In genomic region chr12:52278931-52279682, GRCh38 we compare ENCODE assay signal across 8 cellular contexts. TPM values are rescaled to one million over a fixed set of nuclear protein-coding genes. Genes with fewer than 3 reads are reported as not detected.
DNase-seq lines count a peak whose midpoint lies in the region; ATAC-seq, FAIRE-seq and TF ChIP-seq lines count a peak whose summit lies in the region.

No MANE protein-coding gene starts in this region.

- no peak overlapping the region for H3K14ac ChIP-seq in H9 (ENCODE audit: insufficient read depth, low read length)

- no peak overlapping the region for H2BK120ac ChIP-seq in H9 (ENCODE audit: low read depth, low read length, poor library complexity, severe bottlenecking)

- no peak overlapping the region for H3K4me3 ChIP-seq in cardiac fibroblast (replicated peaks in 1 of 2; ENCODE audit: low read depth in 2 of 2, low read length in 2 of 2)
- H3K4me3 ChIP-seq in kidney (ENCODE audit: low read length in 2 of 2): peak overlapping the region in 1 of 2 donors; percentile 19

- H3K36me3 Mint-ChIP-seq in H9 (ENCODE audit: insufficient read depth in 1 of 3, low read depth in 3 of 3): no peaks in the 10 kb centered on the region
- no peaks in the 10 kb centered on the region for H3K36me3 Mint-ChIP-seq in WTC11

- DNase-seq in DMS114 treated with DMSO at 0.1 percent for 48 hours (lab: John Stamatoyannopoulos, UW; ENCODE audit: unreplicated experiment) (peak; percentile 69), H9 (peak; percentile 88), NCI-H2081 treated with DMSO at 0.1 percent for 48 hours (lab: John Stamatoyannopoulos, UW) (peak; percentile 13), WTC11 (ENCODE audit: low spot score) (peak; percentile 87), cardiac fibroblast (ENCODE audit: low read depth in 2 of 2) (peak; percentile 82 to 86), kidney (peak; percentile 90)
- peak; percentile 21 to 65 for DNase-seq in stimulated activated CD4-positive, alpha-beta T cell treated with anti-CD3 and anti-CD28 coated beads, Interleukin-15, amount 100 ng/mL, for 48 hours (ENCODE audit: low read depth in 2 of 2)

- H3K9me3 ChIP-seq in H9 (ENCODE audit: control insufficient read depth, low read depth, low read length) (no peaks in the 10 kb centered on the region), kidney (ENCODE audit: control insufficient read depth in 1 of 2, low read length in 2 of 2) (no peaks in the 10 kb centered on the region)

- H3K9me3 Mint-ChIP-seq in H9 (no peaks in the 10 kb centered on the region), WTC11 (no peaks in the 10 kb centered on the region)

- FAIRE-seq in kidney (lab: Jason Lieb, UNC): no peak

- no peaks in the 10 kb centered on the region for H3K79me1 ChIP-seq in H9 (ENCODE audit: insufficient read depth, low read depth, low read length, poor library complexity, severe bottlenecking)

- H4K8ac ChIP-seq in H9 (replicated peaks; ENCODE audit: insufficient read length, low read depth, low read length): no peak overlapping the region

- no peak overlapping the region for H2BK5ac ChIP-seq in H9 (ENCODE audit: insufficient read length, low read length)

- H4K5ac ChIP-seq in H9 (ENCODE audit: insufficient read length, low read depth, low read length): no peak overlapping the region

- no peak overlapping the region for H2BK15ac ChIP-seq in H9 (ENCODE audit: low read depth, low read length)

- intact Hi-C loops in kidney (cut with DNase I): no loop called here

- H3K23ac ChIP-seq in H9 (ENCODE audit: insufficient read length, low read depth, low read length): no peak overlapping the region

- peak overlapping the region; percentile 56 for H3K4me2 ChIP-seq in H9 (ENCODE audit: insufficient read depth, insufficient read length, low read length)

- no peak overlapping the region for H2AK5ac ChIP-seq in H9 (ENCODE audit: insufficient read length, low read length)

- no peak overlapping the region for H2BK12ac ChIP-seq in H9 (ENCODE audit: insufficient read length, low read depth, low read length)

- H3K79me2 ChIP-seq in H9 (ENCODE audit: insufficient read depth, low read length): no peaks in the 10 kb centered on the region

- peak overlapping the region; percentile 55 to 80 for H3K4me3 Mint-ChIP-seq in H9
- peak overlapping the region; percentile 74 for H3K4me3 Mint-ChIP-seq in WTC11

- ATAC-seq in WTC11: peak; percentile 99
- no peak for ATAC-seq in GM21737 (IDR thresholded peaks at IDR 0.05; ENCODE audit: unreplicated experiment)

- POLR2A ChIA-PET in WTC11 (lab: Charles Lee): interaction anchor here (0.6 to 0.7 kb wide), 2 partner anchors 34 to 79 kb away, joined by 5 read pairs; no protein-coding TSS in a partner anchor

- no peak overlapping the region for H3K56ac ChIP-seq in H9 (ENCODE audit: insufficient read length, low read depth, low read length)

- peaks cover 8 to 10% of the 10 kb centered on the region in 2 experiments for H3K4me1 Mint-ChIP-seq in H9
- peaks cover 5% of the 10 kb centered on the region for H3K4me1 Mint-ChIP-seq in WTC11

- H3K4me1 ChIP-seq in H9 (ENCODE audit: insufficient read depth, low read length): no peaks in the 10 kb centered on the region
- H3K4me1 ChIP-seq in kidney (ENCODE audit: control insufficient read depth in 1 of 2, insufficient read depth in 1 of 2, low read depth in 1 of 2, low read length in 2 of 2): peaks cover 6 to 10% of the 10 kb centered on the region in 2 donors

- H3K36me3 ChIP-seq in kidney (ENCODE audit: control insufficient read depth in 1 of 2, insufficient read depth in 2 of 2, low read length in 2 of 2): no peaks in the 10 kb centered on the region

- H3K4ac ChIP-seq in H9 (ENCODE audit: low read depth, low read length): no peak overlapping the region

- peak overlapping the region; percentile 70 for H2AFZ ChIP-seq in H9 (ENCODE audit: low read length)

- H2BK20ac ChIP-seq in H9 (ENCODE audit: low read depth, low read length, poor library complexity, severe bottlenecking): no peak overlapping the region

- WGBS in H9 (ENCODE audit: extremely low coverage, insufficient read length, low lambda C conversion rate): no CpG with 5 or more reads among the region's 28 CpGs

- H3K18ac ChIP-seq in H9 (ENCODE audit: insufficient read length, low read depth, low read length): no peak overlapping the region

- H3K27ac ChIP-seq in H9 (ENCODE audit: insufficient read length, low read depth, low read length) (no peak overlapping the region), kidney (ENCODE audit: low read depth in 2 of 2, low read length in 2 of 2) (no peak overlapping the region)

- H3K27me3 ChIP-seq in H9 (ENCODE audit: insufficient read depth, low read length): peaks cover 2% of the 10 kb centered on the region

- H3K9ac ChIP-seq in H9 (ENCODE audit: extremely low read depth, insufficient read length, low read length): no peak overlapping the region
- H3K9ac ChIP-seq in kidney (ENCODE audit: low read length in 2 of 2): no peak overlapping the region

- CTCF ChIA-PET in WTC11 (lab: Charles Lee): interaction anchor here (0.6 to 6.2 kb wide), 92 partner anchors 8 to 1143 kb away, joined by 3 to 122 read pairs (median 5); partner anchors contain the start of genes KRT7, KRT80 and KRT83

- H3K23me2 ChIP-seq in H9 (ENCODE audit: insufficient read length, low read depth, low read length, poor library complexity, severe bottlenecking): peaks cover 5% of the 10 kb centered on the region

- TF ChIP-seq CTCF in H9 (conservative IDR thresholded peaks at IDR 0.05) (peak; percentile 96), WTC11 (IDR thresholded peaks at IDR 0.05) (peak; percentile 97), cardiac fibroblast (IDR thresholded peaks at IDR 0.05; ENCODE audit: low read depth, low read length) (peak; percentile 82), kidney (IDR thresholded peaks at IDR 0.05; ENCODE audit: borderline replicate concordance, extremely low read depth, insufficient read depth) (peak; percentile 88)

- H4K20me1 ChIP-seq in H9 (ENCODE audit: control insufficient read depth, insufficient read depth, insufficient read length): no peaks in the 10 kb centered on the region

- H3T11ph ChIP-seq in H9 (ENCODE audit: low read length): no peak overlapping the region

- H3K27me3 Mint-ChIP-seq in H9 (ENCODE audit: low read depth): peaks cover 55% of the 10 kb centered on the region
- H3K27me3 Mint-ChIP-seq in WTC11 (ENCODE audit: low read depth): peaks cover 20% of the 10 kb centered on the region

- H3K27ac Mint-ChIP-seq in H9: no peak overlapping the region
- H3K27ac Mint-ChIP-seq in WTC11: no peak overlapping the region

- H4K91ac ChIP-seq in H9 (ENCODE audit: insufficient read length, low read depth, low read length): no peak overlapping the region

TF ChIP-seq in WTC11, 78 proteins besides CTCF, POLR2A, EP300 and RAD21:
- TF ChIP-seq TEAD4 (CRISPR knock-in tag; IDR thresholded peaks at IDR 0.05): no peak

RNA-seq across cellular contexts. Expression of gene KRT86, which starts 4.7 kb away (rescaled TPM):
- not detected in 2 replicates for total RNA-seq in H9 (2021)
- 0.11 to 0.18 TPM in 2 of 3 replicates, not detected in the other for total RNA-seq in WTC11 (2021)
- 1.3 TPM for total RNA-seq in kidney
- polyA plus RNA-seq in kidney (ENCODE audit: insufficient read depth, low read depth, low replicate concordance): not detected

RNA-seq across cellular contexts. Expression of gene KRT81, which starts 12.2 kb away (rescaled TPM):
- total RNA-seq in H9 (2021): not detected in 2 replicates
- total RNA-seq in WTC11 (2021): 0.21 to 0.70 TPM (median 0.34 TPM) in 3 replicates
- not detected for total RNA-seq in kidney
- not detected for polyA plus RNA-seq in kidney (ENCODE audit: insufficient read depth, low read depth, low replicate concordance)

RNA-seq across cellular contexts. Expression of gene KRT83, which starts 42.1 kb away (rescaled TPM):
- total RNA-seq in H9 (2021): not detected in 2 replicates
- total RNA-seq in WTC11 (2021): not detected in 3 replicates
- not detected for total RNA-seq in kidney
- not detected for polyA plus RNA-seq in kidney (ENCODE audit: insufficient read depth, low read depth, low replicate concordance)

RNA-seq across cellular contexts. Expression of gene KRT7, which starts 46.1 kb away (rescaled TPM):
- total RNA-seq in H9 (2021): 8.9 and 10.0 TPM in 2 replicates
- 10.6 to 11.5 TPM (median 11.4 TPM) in 3 replicates for total RNA-seq in WTC11 (2021)
- total RNA-seq in kidney: 1,490 TPM
- polyA plus RNA-seq in kidney (ENCODE audit: insufficient read depth, low read depth, low replicate concordance): 173 TPM

Comparison
In these comparisons a context has a peak if more than half of its experiments do, and no peak if none do; other contexts are left out.
1. DNase-seq: peak in every context shown above with its lines; median percentile 90 in kidney; 88 in H9; 87 in WTC11; 84 in cardiac fibroblast; 69 in DMS114 treated with DMSO at 0.1 percent for 48 hours; 43 in stimulated activated CD4-positive, alpha-beta T cell treated with anti-CD3 and anti-CD28 coated beads, Interleukin-15, amount 100 ng/mL, for 48 hours; 13 in NCI-H2081 treated with DMSO at 0.1 percent for 48 hours.